Comparison of ENCODE assay signal across 14 cellular contexts in the genomic region with DNA sequence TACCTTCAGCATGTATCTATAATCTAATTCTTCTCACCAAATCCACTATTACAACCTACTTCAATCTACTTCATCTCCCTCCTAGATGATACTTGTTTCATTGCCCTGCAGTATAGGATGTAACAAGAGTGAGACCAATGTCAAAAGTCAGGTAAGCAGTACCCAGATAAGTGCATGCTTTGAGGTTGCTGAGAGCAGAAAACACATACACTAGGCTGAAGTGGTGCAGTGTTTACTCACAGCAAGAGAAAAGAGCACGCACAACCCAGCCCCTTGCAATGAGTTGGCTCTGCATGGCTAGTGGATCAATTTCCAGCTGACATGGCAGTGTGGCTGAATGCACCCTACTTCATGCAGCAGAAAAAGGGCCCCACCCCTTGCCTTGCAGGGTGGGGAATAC.
DNase-seq lines count a peak whose midpoint lies in the region; ATAC-seq and TF ChIP-seq lines count a peak whose summit lies in the region.
"Had no signal": no experiment of that assay in that cellular context is flagged by ENCODE, and none has a peak within 500 bp of the region (broad histone marks: within the 10 kb centered on the region; RNA-seq: fewer than 3 reads in every experiment).

No MANE protein-coding gene starts in this region.

- no peak overlapping the region for H3K27ac Mint-ChIP-seq in T-helper 17 cell
- H3K27ac Mint-ChIP-seq: CD4-positive, CD25-positive, alpha-beta regulatory T cell had no signal

- no peak overlapping the region for H3K27ac ChIP-seq in left lung
- H3K27ac ChIP-seq: BLaER1 treated with 17β-estradiol and CSF1 and Interleukin-3, amounts not matched to agents 10 nM and 100 nM had no signal

- H3K4me1 Mint-ChIP-seq in T-helper 17 cell = no peaks in the 10 kb centered on the region
- H3K4me1 Mint-ChIP-seq: CD4-positive, CD25-positive, alpha-beta regulatory T cell had no signal

- H3K27me3 ChIP-seq in left lung = no peaks in the 10 kb centered on the region
- H3K27me3 ChIP-seq: BLaER1 treated with 17β-estradiol and CSF1 and Interleukin-3, amounts not matched to agents 10 nM and 100 nM had no signal

- H3K4me3 ChIP-seq in left lung = no peak overlapping the region
- H3K4me3 ChIP-seq: BLaER1 treated with 17β-estradiol and CSF1 and Interleukin-3, amounts not matched to agents 10 nM and 100 nM; HAP-1 had no signal

- H3K9me3 ChIP-seq in left lung (peaks cover 0 to 17% of the 10 kb centered on the region in 2 donors), T-helper 17 cell (ENCODE audit: control insufficient read depth, low read length, poor library complexity, severe bottlenecking) (no peaks in the 10 kb centered on the region)
- H3K9me3 ChIP-seq: HAP-1 had no signal

- H3K27me3 Mint-ChIP-seq in T-helper 17 cell = no peaks in the 10 kb centered on the region
- H3K27me3 Mint-ChIP-seq: CD4-positive, CD25-positive, alpha-beta regulatory T cell had no signal

- H3K4me3 Mint-ChIP-seq in T-helper 17 cell = no peak overlapping the region
- H3K4me3 Mint-ChIP-seq: CD4-positive, CD25-positive, alpha-beta regulatory T cell had no signal

- H3K36me3 ChIP-seq in left lung = no peaks in the 10 kb centered on the region
- H3K36me3 ChIP-seq: BLaER1 treated with 17β-estradiol and CSF1 and Interleukin-3, amounts not matched to agents 10 nM and 100 nM; HAP-1 had no signal

- peak; percentile 63 for ATAC-seq in left lung
- no peak for ATAC-seq in HG03342 (IDR thresholded peaks at IDR 0.05; ENCODE audit: unreplicated experiment)
- no peak for ATAC-seq in T-helper 17 cell

- intact Hi-C loops in left lung (cut with DNase I) = no loop called here

- peak; percentile 2 for DNase-seq in NCI-H187 treated with DMSO at 0.1 percent for 48 hours (lab: John Stamatoyannopoulos, UW)
- no peak for DNase-seq in NCI-H187 (lab: John Stamatoyannopoulos, UW)
- peak; percentile 23 for DNase-seq in DMS53 treated with DMSO at 0.1 percent for 48 hours (lab: John Stamatoyannopoulos, UW; ENCODE audit: unreplicated experiment)
- peak; percentile 59 for DNase-seq in NCI-H2029 treated with DMSO at 0.1 percent for 48 hours (lab: John Stamatoyannopoulos, UW)
- DNase-seq in left lung = no peak
- DNase-seq in T-helper 17 cell = no peak
- no peak for DNase-seq in dermis blood vessel endothelial cell
- DNase-seq: ACHN; CD4-positive, CD25-positive, alpha-beta regulatory T cell; DND-41; GDM1 had no signal

- no peaks in the 10 kb centered on the region for H3K36me3 Mint-ChIP-seq in T-helper 17 cell (ENCODE audit: low read depth)
- H3K36me3 Mint-ChIP-seq: CD4-positive, CD25-positive, alpha-beta regulatory T cell had no signal

- no peak for TF ChIP-seq CTCF in left lung (IDR thresholded peaks at IDR 0.05)

- no peaks in the 10 kb centered on the region for H3K4me1 ChIP-seq in left lung
- H3K4me1 ChIP-seq: BLaER1 treated with 17β-estradiol and CSF1 and Interleukin-3, amounts not matched to agents 10 nM and 100 nM; HAP-1 had no signal

Comparison
In these comparisons a context has a peak if more than half of its experiments do, and no peak if none do; other contexts are left out.
1. DNase-seq: peak in NCI-H187 treated with DMSO at 0.1 percent for 48 hours (single experiment), DMS53 treated with DMSO at 0.1 percent for 48 hours (single experiment) and NCI-H2029 treated with DMSO at 0.1 percent for 48 hours (single experiment); none in NCI-H187 (0 of 2), left lung (0 of 2), T-helper 17 cell (0 of 3) and dermis blood vessel endothelial cell (single experiment).